Comparison of ENCODE assay signal across 10 cellular contexts in the genomic region with DNA sequence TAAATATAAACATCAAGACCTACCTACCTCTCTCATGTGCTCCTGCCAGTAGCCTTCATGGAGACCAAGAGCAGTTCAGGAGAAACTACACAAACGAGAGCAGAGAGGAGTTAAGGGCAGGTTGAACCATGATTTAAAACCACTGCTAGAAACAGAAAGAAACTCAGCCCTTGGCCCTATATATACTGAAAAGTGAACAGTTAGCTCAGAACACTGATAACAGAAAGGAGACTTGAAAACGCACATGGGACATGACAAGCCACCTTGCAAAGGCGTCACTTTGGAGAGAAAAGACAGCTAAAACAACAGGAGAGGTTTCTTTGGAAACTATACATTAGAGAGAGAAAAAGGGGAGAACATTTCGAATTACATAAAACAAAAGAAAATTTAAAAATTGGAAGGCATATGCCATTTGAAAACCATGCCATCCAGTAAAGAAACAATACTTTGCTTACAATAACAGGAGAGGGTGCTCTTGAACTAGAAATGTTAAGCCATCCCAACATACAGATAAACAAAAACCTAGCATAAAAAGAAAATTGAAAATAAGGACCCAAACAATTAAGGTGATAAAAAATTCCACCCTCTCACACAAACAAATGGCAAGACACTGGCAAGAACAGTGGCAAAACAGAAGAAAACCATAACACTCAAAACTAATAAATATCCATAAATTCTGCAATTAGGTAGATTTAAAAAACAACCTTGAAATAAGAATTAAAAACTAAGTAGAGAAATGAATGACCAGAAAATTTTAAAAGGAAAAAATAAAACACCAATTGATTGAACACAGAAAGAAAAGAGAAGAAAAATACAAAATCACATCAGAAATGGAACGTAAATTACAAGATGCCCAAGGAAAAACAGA.
A peak's percentile ranks its signal among the peaks of the same experiment; 100 is the strongest.
DNase-seq lines count a peak whose midpoint lies in the region; ATAC-seq, FAIRE-seq and TF ChIP-seq lines count a peak whose summit lies in the region.
"Had no signal": no experiment of that assay in that cellular context is flagged by ENCODE, and none has a peak within 500 bp of the region (broad histone marks: within the 10 kb centered on the region; RNA-seq: fewer than 3 reads in every experiment).

No MANE protein-coding gene starts in this region.

- H3K9me1 ChIP-seq in endothelial cell of umbilical vein (replicated peaks; ENCODE audit: control insufficient read depth, extremely low read depth, insufficient read depth, low read length) = no peaks in the 10 kb centered on the region

- no TSS peak for BruUV-seq in endothelial cell of umbilical vein (replicated peaks; lab: Mats Ljungman, UMichigan)

- no peaks in the 10 kb centered on the region for H3K9me3 ChIP-seq in endothelial cell of umbilical vein (replicated peaks; ENCODE audit: control insufficient read depth, insufficient read depth, low read length)

- peak; percentile 57 for ATAC-seq in GM21515 (IDR thresholded peaks at IDR 0.05; ENCODE audit: unreplicated experiment)
- ATAC-seq in HG03469 (IDR thresholded peaks at IDR 0.05; ENCODE audit: unreplicated experiment) = peak; percentile 57
- ATAC-seq: natural killer cell treated with Interleukin-12 subunit alpha and Interleukin-12 subunit beta and Interleukin-15 and Interleukin-18, amount 100 ng/mL, for 72 hours had no signal

- peak; percentile 2 for DNase-seq in AG08396 (ENCODE audit: low spot score)
- DNase-seq in endothelial cell of umbilical vein (ENCODE audit: low read depth, low spot score) = peak; percentile 25
- DNase-seq in NCI-H1105 (lab: John Stamatoyannopoulos, UW) = no peak
- no peak for DNase-seq in NCI-H2081 (lab: John Stamatoyannopoulos, UW)
- no peak for DNase-seq in activated effector memory CD4-positive, alpha-beta T cell treated with Interleukin-2 at 50 U/mL for 16 hours
- DNase-seq in SIG-M5 (lab: John Stamatoyannopoulos, UW) = no peak
- DNase-seq: activated CD4-positive, CD25-positive, alpha-beta regulatory T cell had no signal

- TF ChIP-seq CTCF in endothelial cell of umbilical vein (IDR thresholded peaks at IDR 0.05; ENCODE audit: extremely low read depth in 1 of 2, insufficient read depth in 1 of 2, low read depth in 1 of 2, low read length in 2 of 2) = no peak

- POLR2A ChIA-PET in endothelial cell of umbilical vein (lab: Charles Lee) = no interaction called here

- H3K27ac ChIP-seq in endothelial cell of umbilical vein (ENCODE audit: insufficient read depth, low read depth, low read length) = no peak overlapping the region

- no peak overlapping the region for H3K4me2 ChIP-seq in endothelial cell of umbilical vein (ENCODE audit: insufficient read depth, low read length)

- H3K27me3 ChIP-seq in endothelial cell of umbilical vein (ENCODE audit: control insufficient read depth in 2 of 2, insufficient read depth in 2 of 2, low read length in 2 of 2) = no peaks in the 10 kb centered on the region

- dilution Hi-C loops in endothelial cell of umbilical vein (cut with MboI; ENCODE audit: extremely low pct_ligation_motif_present, low sequenced_read_pairs) = no loop called here

- H3K9ac ChIP-seq in endothelial cell of umbilical vein (replicated peaks; ENCODE audit: extremely low read depth, insufficient read depth, low read length) = no peak overlapping the region

- H3K4me3 ChIP-seq in endothelial cell of umbilical vein (replicated peaks in 1 of 3; ENCODE audit: insufficient read depth in 1 of 3, low read depth in 1 of 3, low read length in 3 of 3) = no peak overlapping the region

- H3K36me3 ChIP-seq in endothelial cell of umbilical vein (ENCODE audit: control insufficient read depth in 2 of 2, extremely low read depth in 1 of 2, insufficient read depth in 2 of 2, low read length in 2 of 2) = no peaks in the 10 kb centered on the region

- FAIRE-seq in endothelial cell of umbilical vein (lab: Jason Lieb, UNC) = no peak

- no peak overlapping the region for H2AFZ ChIP-seq in endothelial cell of umbilical vein (ENCODE audit: low read depth, low read length)

- no peaks in the 10 kb centered on the region for H4K20me1 ChIP-seq in endothelial cell of umbilical vein (replicated peaks; ENCODE audit: control insufficient read depth, extremely low read depth, insufficient read depth, low read length)

- CTCF ChIA-PET in endothelial cell of umbilical vein (lab: Charles Lee) = interaction anchor here (0.7 to 1.0 kb wide), 2 partner anchors 400 to 407 kb away, joined by 4 to 5 read pairs; no protein-coding TSS in a partner anchor

- intact Hi-C loops in endothelial cell of umbilical vein (cut with micrococcal nuclease) = loop anchor here (1.0 kb wide), 2 partner anchors 157 to 406 kb away; no protein-coding TSS in a partner anchor

- no peaks in the 10 kb centered on the region for H3K4me1 ChIP-seq in endothelial cell of umbilical vein (ENCODE audit: control insufficient read depth, extremely low read depth, insufficient read depth, low read length)

- no peak for TF ChIP-seq POLR2A in endothelial cell of umbilical vein (IDR thresholded peaks at IDR 0.05; ENCODE audit: low read depth, low read length)

- no peaks in the 10 kb centered on the region for H3K79me2 ChIP-seq in endothelial cell of umbilical vein (ENCODE audit: control insufficient read depth, insufficient read depth, low read length)

TF ChIP-seq in endothelial cell of umbilical vein, 7 proteins besides CTCF, POLR2A, EP300 and RAD21:
- TF ChIP-seq FOS (IDR thresholded peaks at IDR 0.05; ENCODE audit: borderline replicate concordance, insufficient read depth, low read length) (no peak), MYC (IDR thresholded peaks at IDR 0.05; ENCODE audit: low read depth, low read length) (no peak), GATA2 (IDR thresholded peaks at IDR 0.05; ENCODE audit: insufficient read depth, insufficient read length, low read depth, low read length) (no peak), POLR2AphosphoS5 (IDR thresholded peaks at IDR 0.05; ENCODE audit: insufficient read depth, low read depth, low read length) (no peak), EZH2 (IDR thresholded peaks at IDR 0.05; ENCODE audit: borderline replicate concordance, low read depth, low read length, severe bottlenecking) (no peak), JUN (IDR thresholded peaks at IDR 0.05; ENCODE audit: borderline replicate concordance, insufficient read depth, insufficient read length, low read depth) (no peak)
- TF ChIP-seq, protein P1, sequence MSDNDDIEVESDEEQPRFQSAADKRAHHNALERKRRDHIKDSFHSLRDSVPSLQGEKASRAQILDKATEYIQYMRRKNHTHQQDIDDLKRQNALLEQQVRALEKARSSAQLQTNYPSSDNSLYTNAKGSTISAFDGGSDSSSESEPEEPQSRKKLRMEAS (IDR thresholded peaks at IDR 0.05; ENCODE audit: insufficient read depth, insufficient read length) = no peak

Comparison
In these comparisons a context has a peak if more than half of its experiments do, and no peak if none do; other contexts are left out.
1. DNase-seq: peak in AG08396 (single experiment) and endothelial cell of umbilical vein (single experiment); none in NCI-H1105 (single experiment), NCI-H2081 (0 of 2), activated effector memory CD4-positive, alpha-beta T cell treated with Interleukin-2 at 50 U/mL for 16 hours (single experiment) and SIG-M5 (single experiment).